In genomic region chr5:170849374-170849773, GRCh38 we compare ENCODE assay signal across 20 cellular contexts. TPM values are rescaled to one million over a fixed set of nuclear protein-coding genes. Genes with fewer than 3 reads are reported as not detected.
"Had no signal": no experiment of that assay in that cellular context is flagged by ENCODE, and none has a peak within 500 bp of the region (broad histone marks: within the 10 kb centered on the region; RNA-seq: fewer than 3 reads in every experiment).

No MANE protein-coding gene starts in this region.

- H3K36me3 Mint-ChIP-seq: brain, memory B cell, naive B cell had no signal

- H3K27me3 Mint-ChIP-seq: activated CD4-positive, alpha-beta memory T cell treated with anti-CD3 and anti-CD28 coated beads, Interleukin-2, amount 10 ng/mL, durations not matched to agents 7 days and 5 days had no signal

- H3K4me3 ChIP-seq: esophagus muscularis mucosa, heart right ventricle, mucosa of descending colon, prostate gland, right atrium auricular region, tibial artery had no signal

- H3K9me3 ChIP-seq: esophagus muscularis mucosa, heart right ventricle, mucosa of descending colon, prostate gland, right atrium auricular region, tibial artery had no signal

- ATAC-seq: activated T-helper 17 cell treated with anti-CD3 and anti-CD28 coated beads, Interleukin-2, amount 50 U/mL, for 72 hours; heart right ventricle; mucosa of descending colon; stimulated activated naive CD8-positive, alpha-beta T cell treated with anti-CD3 and anti-CD28 coated beads, Interleukin-15, Interleukin-2, amounts not matched to agents 100 U/mL and 50 U/mL, for 24 hours had no signal

- H3K9me3 Mint-ChIP-seq: activated CD4-positive, alpha-beta memory T cell treated with anti-CD3 and anti-CD28 coated beads, Interleukin-2, amount 10 ng/mL, durations not matched to agents 7 days and 5 days; activated T-helper 17 cell treated with anti-CD3 and anti-CD28 coated beads, Interleukin-2, amount 50 U/mL, for 72 hours; brain; neural crest cell had no signal

- H3K4me3 Mint-ChIP-seq: activated CD4-positive, alpha-beta memory T cell treated with anti-CD3 and anti-CD28 coated beads, Interleukin-2, amount 10 ng/mL, durations not matched to agents 7 days and 5 days; activated T-helper 17 cell treated with anti-CD3 and anti-CD28 coated beads, Interleukin-2, amount 50 U/mL, for 72 hours; brain; memory B cell; naive B cell; neural crest cell had no signal

- H3K36me3 ChIP-seq: esophagus muscularis mucosa, heart right ventricle, prostate gland, right atrium auricular region, tibial artery had no signal

- H3K4me1 ChIP-seq: esophagus muscularis mucosa, heart right ventricle, prostate gland, right atrium auricular region, tibial artery had no signal

- DNase-seq: activated CD4-positive, alpha-beta memory T cell treated with anti-CD3 and anti-CD28 coated beads, Interleukin-2, amount 10 ng/mL, durations not matched to agents 7 days and 5 days; activated CD4-positive, alpha-beta T cell treated with anti-CD3 and anti-CD28 coated beads for 4 hours; activated naive CD4-positive, alpha-beta T cell treated with Interleukin-2 at 50 U/mL for 16 hours; activated T-cell treated with anti-CD3 and anti-CD28 coated beads, Interleukin-2, amount 50 U/mL, for 1 hour; cortex of kidney; heart right ventricle; mucosa of descending colon; naive B cell; stimulated activated CD4-positive, alpha-beta T cell treated with anti-CD3 and anti-CD28 coated beads, Interleukin-12 subunit alpha, Interleukin-12 subunit beta, amount 100 ng/mL, for 4 hours; stimulated activated naive CD8-positive, alpha-beta T cell treated with anti-CD3 and anti-CD28 coated beads, Interleukin-15, Interleukin-2, amounts not matched to agents 100 U/mL and 50 U/mL, for 24 hours; substantia nigra; T-helper 2 cell; tibial artery had no signal

- H3K27ac ChIP-seq: esophagus muscularis mucosa, heart right ventricle, prostate gland, right atrium auricular region, tibial artery had no signal

- H3K27me3 ChIP-seq: right atrium auricular region, tibial artery had no signal

- H3K4me1 Mint-ChIP-seq: activated CD4-positive, alpha-beta memory T cell treated with anti-CD3 and anti-CD28 coated beads, Interleukin-2, amount 10 ng/mL, durations not matched to agents 7 days and 5 days; activated T-helper 17 cell treated with anti-CD3 and anti-CD28 coated beads, Interleukin-2, amount 50 U/mL, for 72 hours; brain; memory B cell; naive B cell had no signal

- H3K27ac Mint-ChIP-seq: activated CD4-positive, alpha-beta memory T cell treated with anti-CD3 and anti-CD28 coated beads, Interleukin-2, amount 10 ng/mL, durations not matched to agents 7 days and 5 days; activated T-helper 17 cell treated with anti-CD3 and anti-CD28 coated beads, Interleukin-2, amount 50 U/mL, for 72 hours; brain; memory B cell; naive B cell had no signal

RNA-seq across cellular contexts. Expression of gene RANBP17, which starts 12.4 kb away (rescaled TPM):
- total RNA-seq: activated CD4-positive, alpha-beta memory T cell treated with anti-CD3 and anti-CD28 coated beads, Interleukin-2, amount 10 ng/mL, durations not matched to agents 7 days and 5 days; activated T-helper 17 cell treated with anti-CD3 and anti-CD28 coated beads, Interleukin-2, amount 50 U/mL, for 72 hours had no signal
